10 cellular contexts compared by ENCODE assay signal in genomic region chr11:12007230-12007593, GRCh38. TPM values are rescaled to one million over a fixed set of nuclear protein-coding genes. Genes with fewer than 3 reads are reported as not detected.
DNase-seq lines count a peak whose midpoint lies in the region; ATAC-seq and TF ChIP-seq lines count a peak whose summit lies in the region.
"Had no signal": no experiment of that assay in that cellular context is flagged by ENCODE, and none has a peak within 500 bp of the region (broad histone marks: within the 10 kb centered on the region; RNA-seq: fewer than 3 reads in every experiment).

No MANE protein-coding gene starts in this region.

- H3K4ac ChIP-seq in IMR-90 (ENCODE audit: low read depth, low read length): peak overlapping the region; percentile 85

- peak overlapping the region; percentile 26; the same call in 1 of the 2 replicates for H4K5ac ChIP-seq in IMR-90 (ENCODE audit: low read depth, low read length)

- peak overlapping the region; percentile 92 for H2AK9ac ChIP-seq in IMR-90 (replicated peaks; ENCODE audit: low read depth, low read length, poor library complexity)

- no CpG with 5 or more reads among the region's 5 CpGs for WGBS in IMR-90 (ENCODE audit: extremely low coverage in 2 of 2, insufficient read length in 1 of 2), 2 experiments

- TF ChIP-seq CTCF in IMR-90 (conservative IDR thresholded peaks at IDR 0.05; ENCODE audit: low read depth, low read length): no peak

- peak overlapping the region; percentile 50; the same call in 1 of the 2 replicates for H2BK20ac ChIP-seq in IMR-90 (ENCODE audit: low read depth, low read length)

- H3K27ac ChIP-seq in IMR-90 (ENCODE audit: insufficient read depth, low read length) (peak overlapping the region; percentile 67), caudate nucleus (ENCODE audit: low read depth, low read length) (peak overlapping the region; percentile 92), temporal lobe (ENCODE audit: low read depth, low read length) (peak overlapping the region; percentile 40)
- H3K27ac ChIP-seq: PC-9 had no signal

- intact Hi-C loops in IMR-90 (cut with micrococcal nuclease): no loop called here

- CTCF ChIA-PET in IMR-90 (lab: Yijun Ruan, JAX): interaction anchor here (0.7 kb wide), 1 partner anchor 11 kb away, joined by 3 read pairs; no protein-coding TSS in a partner anchor

- H3K18ac ChIP-seq in IMR-90 (ENCODE audit: low read depth, low read length): peak overlapping the region; percentile 55

- peak overlapping the region; percentile 62; the same call in 2 of the 3 replicates for H2BK15ac ChIP-seq in IMR-90 (ENCODE audit: low read depth, low read length)

- peak overlapping the region; percentile 65 for H4K91ac ChIP-seq in IMR-90 (ENCODE audit: insufficient read depth, low read depth, low read length)

- no peaks in the 10 kb centered on the region for H3K27me3 ChIP-seq in IMR-90 (ENCODE audit: control insufficient read depth, insufficient read depth, low read length)

- peak overlapping the region; percentile 70; the same call in 1 of the 2 replicates for H3K9ac ChIP-seq in IMR-90 (ENCODE audit: low read depth, low read length)

- POLR2A ChIA-PET in IMR-90 (lab: Charles Lee; ENCODE audit: unreplicated experiment): no interaction called here

- dilution Hi-C loops in IMR-90 (cut with HindIII; ENCODE audit: low sequenced_read_pairs, unreplicated experiment): no loop called here

- peaks cover 17% of the 10 kb centered on the region for H3K36me3 ChIP-seq in IMR-90 (ENCODE audit: control insufficient read depth, insufficient read depth, low read length)

- H3K56ac ChIP-seq in IMR-90 (ENCODE audit: extremely low read depth, insufficient read depth, low read length): peak overlapping the region; percentile 54; the same call in 1 of the 2 replicates

- no peak for TF ChIP-seq POLR2A in IMR-90 (IDR thresholded peaks at IDR 0.05; ENCODE audit: low read depth, low read length)

- TF ChIP-seq RAD21 in IMR-90 (IDR thresholded peaks at IDR 0.05; ENCODE audit: low read length): no peak

- H2AFZ ChIP-seq in IMR-90 (replicated peaks; ENCODE audit: low read length, poor library complexity): peak overlapping the region; percentile 15
- H2AFZ ChIP-seq: PC-9 had no signal

- DNase-seq in IMR-90: no peak
- no peak for DNase-seq in caudate nucleus (lab: John Stamatoyannopoulos, UW)
- peak; percentile 61 for DNase-seq in islet precursor cell
- DNase-seq in GM19238 (ENCODE audit: insufficient read length, low spot score): no peak
- no peak for DNase-seq in stimulated activated CD4-positive, alpha-beta T cell treated with anti-CD3 and anti-CD28 coated beads, Interleukin-2, amount 100 ng/mL, for 48 hours
- DNase-seq in KBM-7: no peak
- DNase-seq: NCI-H2171, PC-9 had no signal

- peak overlapping the region; percentile 91 for H2AK5ac ChIP-seq in IMR-90 (ENCODE audit: low read depth, low read length)

- H2BK120ac ChIP-seq in IMR-90 (ENCODE audit: low read depth, low read length): peak overlapping the region; percentile 66

- peak overlapping the region; percentile 100 for H3K4me3 ChIP-seq in IMR-90 (ENCODE audit: insufficient read depth, low read depth, low read length)
- H3K4me3 ChIP-seq: GM12878, PC-9 had no signal

- no TSS peak for BruUV-seq in IMR-90 (replicated peaks; lab: Mats Ljungman, UMichigan)

- peaks cover 27 to 63% of the 10 kb centered on the region in 2 experiments for H3K79me1 ChIP-seq in IMR-90 (ENCODE audit: low read depth in 1 of 2, low read length in 2 of 2)

- H3K9me1 ChIP-seq in IMR-90 (ENCODE audit: insufficient read depth, low read length): peaks cover 41% of the 10 kb centered on the region

- in situ Hi-C loops in IMR-90 (cut with MboI; ENCODE audit: low sequenced_read_pairs): no loop called here
- in situ Hi-C loops in KBM-7 (cut with MboI; ENCODE audit: low pct_unique_long_range_greater_than_20kb, low sequenced_read_pairs): no loop called here

- H2BK5ac ChIP-seq in IMR-90 (ENCODE audit: low read depth, low read length, poor library complexity, severe bottlenecking): peak overlapping the region; percentile 81

- peak overlapping the region; percentile 97 for H3K4me2 ChIP-seq in IMR-90 (ENCODE audit: low read depth, low read length)
- H3K4me2 ChIP-seq: PC-9 had no signal

- peaks cover 42% of the 10 kb centered on the region for H4K20me1 ChIP-seq in IMR-90 (ENCODE audit: insufficient read depth, low read length)

- peak overlapping the region; percentile 84 for H3K14ac ChIP-seq in IMR-90 (replicated peaks; ENCODE audit: low read depth, low read length)

- no peak for ATAC-seq in IMR-90 (ENCODE audit: low read depth)
- ATAC-seq: GM12878 had no signal

- H3K9me3 ChIP-seq in IMR-90 (ENCODE audit: control insufficient read depth, insufficient read depth, low read length): no peaks in the 10 kb centered on the region

- H4K8ac ChIP-seq in IMR-90 (ENCODE audit: low read depth in 2 of 2, low read length in 2 of 2): peak overlapping the region in 1 of 2 experiments; percentile 57; a peak in 3 of 4 replicates

- H3K4me1 ChIP-seq in IMR-90 (ENCODE audit: control insufficient read depth, insufficient read depth, low read length): peaks cover 33% of the 10 kb centered on the region

- peak overlapping the region; percentile 94 for H3K23ac ChIP-seq in IMR-90 (ENCODE audit: low read depth, low read length)

TF ChIP-seq in IMR-90, 13 proteins besides CTCF, POLR2A, EP300 and RAD21:
- TF ChIP-seq CHD1 (IDR thresholded peaks at IDR 0.05; ENCODE audit: low read depth, low read length) (no peak), MXI1 (IDR thresholded peaks at IDR 0.05; ENCODE audit: borderline replicate concordance, low read depth, low read length) (no peak), MAZ (IDR thresholded peaks at IDR 0.05; ENCODE audit: borderline replicate concordance, low read depth, low read length) (no peak), MAFK (IDR thresholded peaks at IDR 0.05; ENCODE audit: low read depth, low read length) (no peak), FOS (IDR thresholded peaks at IDR 0.05; ENCODE audit: low read depth, low read length) (no peak), ELK1 (IDR thresholded peaks at IDR 0.05; ENCODE audit: borderline replicate concordance, low read depth, low read length) (no peak), CEBPB (IDR thresholded peaks at IDR 0.05; ENCODE audit: low read depth, low read length) (no peak), RFX5 (IDR thresholded peaks at IDR 0.05; ENCODE audit: low read depth, low read length) (no peak), USF2 (IDR thresholded peaks at IDR 0.05; ENCODE audit: low read depth, low read length) (no peak), SMC3 (IDR thresholded peaks at IDR 0.05; ENCODE audit: low read depth, low read length) (no peak), BHLHE40 (IDR thresholded peaks at IDR 0.05; ENCODE audit: low read depth, low read length) (no peak), RCOR1 (IDR thresholded peaks at IDR 0.05; ENCODE audit: insufficient replicate concordance, low read length) (no peak)

RNA-seq across cellular contexts. Expression of gene DKK3, which starts 1.2 kb away (rescaled TPM):
- total RNA-seq in IMR-90 (2012; rRNA removed) (348 and 453 TPM in 2 replicates), temporal lobe (197 TPM)
- 838 and 964 TPM in 2 replicates for polyA plus RNA-seq in IMR-90 (2012; rRNA removed)
- polyA plus RNA-seq in IMR-90 (2012; cell fraction: cytosol; rRNA removed): 812 and 1,206 TPM in 2 replicates
- polyA plus RNA-seq in IMR-90 (2012; cell fraction: nucleus; rRNA removed; ENCODE audit: low replicate concordance): 383 and 412 TPM in 2 replicates

Comparison
In these comparisons a context has a peak if more than half of its experiments do, and no peak if none do; other contexts are left out.
1. H3K27ac ChIP-seq: peak in every context shown above with its lines; median percentile 92 in caudate nucleus; 67 in IMR-90; 40 in temporal lobe.